1 cellular context compared by ENCODE assay signal in genomic region chr16:31131841-31132271, GRCh38.
A peak's percentile ranks its signal among the peaks of the same experiment; 100 is the strongest.
TF ChIP-seq lines count a peak whose summit lies in the region.

No MANE protein-coding gene starts in this region.

TF ChIP-seq in K562, 482 proteins besides CTCF, POLR2A, EP300 and RAD21:
- TF ChIP-seq RBFOX2 (IDR thresholded peaks at IDR 0.05; ENCODE audit: low read depth, low read length) (0 out of 2 replicates have a peak, but pooled peaks have one; percentile 27), LEF1 (IDR thresholded peaks at IDR 0.05) (no peak)
TF ChIP-seq in K562: peak in this region for 1.
